ENCODE assay signal across 8 cellular contexts in the genomic region with DNA sequence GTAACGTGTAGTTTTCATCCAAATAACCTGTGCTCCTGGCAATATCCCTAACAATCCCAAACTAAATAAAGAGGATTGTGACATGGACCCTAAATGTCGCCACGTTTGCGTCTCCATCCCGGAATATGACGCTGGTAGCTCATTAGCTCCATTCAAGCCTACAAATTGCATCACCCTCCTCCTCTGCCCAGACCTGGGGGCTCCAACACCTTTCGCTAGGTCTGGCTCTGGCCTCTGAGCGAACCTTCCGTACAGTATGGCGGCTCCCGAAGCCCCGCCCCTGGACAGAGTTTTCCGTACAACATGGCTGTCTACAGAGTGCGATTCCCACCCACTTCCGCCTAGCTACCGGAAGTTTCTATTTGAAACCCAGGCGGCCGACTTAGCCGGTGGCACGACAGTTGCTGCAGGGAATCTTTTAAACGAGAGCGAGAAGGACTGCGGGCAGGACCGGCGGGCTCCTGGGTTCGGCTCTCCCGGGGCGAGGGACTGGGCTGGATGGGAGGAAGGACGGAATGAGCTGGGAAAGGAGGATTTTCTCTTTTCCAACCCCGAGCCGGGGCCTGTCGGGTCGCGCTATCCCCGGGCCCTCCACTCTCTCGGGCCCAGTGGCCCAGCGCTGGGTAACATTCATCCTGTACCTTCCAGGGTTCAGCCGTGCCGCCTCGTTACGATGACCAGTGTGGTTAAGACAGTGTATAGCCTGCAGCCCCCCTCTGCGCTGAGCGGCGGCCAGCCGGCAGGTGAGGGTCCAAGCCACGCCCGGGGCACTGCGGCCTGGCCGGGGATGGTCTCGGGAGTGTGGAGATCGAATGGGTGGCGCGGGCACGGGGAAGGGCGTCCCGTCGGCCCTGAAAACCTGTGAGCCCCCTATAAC. TPM values are rescaled to one million over a fixed set of nuclear protein-coding genes. Genes with fewer than 3 reads are reported as not detected.
DNase-seq lines count a peak whose midpoint lies in the region; ATAC-seq and TF ChIP-seq lines count a peak whose summit lies in the region.

A gene with protein sequence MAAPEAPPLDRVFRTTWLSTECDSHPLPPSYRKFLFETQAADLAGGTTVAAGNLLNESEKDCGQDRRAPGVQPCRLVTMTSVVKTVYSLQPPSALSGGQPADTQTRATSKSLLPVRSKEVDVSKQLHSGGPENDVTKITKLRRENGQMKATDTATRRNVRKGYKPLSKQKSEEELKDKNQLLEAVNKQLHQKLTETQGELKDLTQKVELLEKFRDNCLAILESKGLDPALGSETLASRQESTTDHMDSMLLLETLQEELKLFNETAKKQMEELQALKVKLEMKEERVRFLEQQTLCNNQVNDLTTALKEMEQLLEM (plus strand): TSS at position 142 of the 877 bp plus-strand sequence. CDS start 115 bp downstream, at position 257.

- no peak for TF ChIP-seq CTCF in mucosa of descending colon (IDR thresholded peaks at IDR 0.05)

- peak within 1 kb of the TSS; percentile 19 to 85 (median 47) for H3K27ac Mint-ChIP-seq in IgD-negative memory B cell

- no peaks in the 10 kb centered on the region for H3K36me3 Mint-ChIP-seq in IgD-negative memory B cell

- H3K27ac ChIP-seq in epithelial cell of prostate, result peak within 1 kb of the TSS; percentile 39

- peak within 1 kb of the TSS; percentile 94 to 99 (median 97) for H3K4me3 Mint-ChIP-seq in IgD-negative memory B cell

- DNase-seq in DMS 273 treated with DMSO at 0.1 percent for 48 hours (lab: John Stamatoyannopoulos, UW) (peak; percentile 75), OCI-M1 (lab: John Stamatoyannopoulos, UW) (peak; percentile 96), activated T-cell treated with anti-CD3 and anti-CD28 coated beads for 1 hour (ENCODE audit: low read depth) (peak; percentile 87), epithelial cell of prostate (ENCODE audit: low read depth, low spot score) (peak; percentile 68), mucosa of descending colon (peak; percentile 92 to 97 (median 94))
- peak; percentile 79 to 85 for DNase-seq in stimulated activated CD8-positive, alpha-beta memory T cell treated with anti-CD3 and anti-CD28 coated beads, Interleukin-4, amount 100 ng/mL, for 1 hour (ENCODE audit: low read depth in 2 of 2, low spot score in 1 of 2)

- peaks cover 8% of the 10 kb centered on the region for H3K4me1 ChIP-seq in mucosa of descending colon (ENCODE audit: low read depth)

- intact Hi-C loops in mucosa of descending colon (cut with DNase I, micrococcal nuclease), result no loop called here

- no peaks in the 10 kb centered on the region for H3K27me3 Mint-ChIP-seq in IgD-negative memory B cell

- no peaks in the 10 kb centered on the region for H3K36me3 ChIP-seq in mucosa of descending colon (ENCODE audit: low read depth)

- no peaks in the 10 kb centered on the region for H3K9me3 Mint-ChIP-seq in IgD-negative memory B cell

- H3K4me3 ChIP-seq in mucosa of descending colon, result peak within 1 kb of the TSS; percentile 69

- no peaks in the 10 kb centered on the region for H3K9me3 ChIP-seq in mucosa of descending colon

- H3K4me1 Mint-ChIP-seq in IgD-negative memory B cell, result peaks cover 9 to 17% (median 13%) of the 10 kb centered on the region in 3 donors

- ATAC-seq in GM21529 (IDR thresholded peaks at IDR 0.05; ENCODE audit: unreplicated experiment), result peak; percentile 96
- ATAC-seq in mucosa of descending colon, result peak; percentile 100

RNA-seq across cellular contexts. Expression of the gene that starts here (rescaled TPM):
- polyA plus RNA-seq in IgD-negative memory B cell, result 4.6 TPM
- 10 to 100 TPM in 2 of 3 donors, 1 to 10 TPM in 1; 9.4 to 16.4 (median 10.5) TPM for total RNA-seq in mucosa of descending colon

Comparison
In these comparisons a context has a peak if more than half of its experiments do, and no peak if none do; other contexts are left out.
1. Peak in every context shown above with its lines: DNase-seq, ATAC-seq, H3K4me3 ChIP-seq and H3K27ac ChIP-seq.